In the genomic region with DNA sequence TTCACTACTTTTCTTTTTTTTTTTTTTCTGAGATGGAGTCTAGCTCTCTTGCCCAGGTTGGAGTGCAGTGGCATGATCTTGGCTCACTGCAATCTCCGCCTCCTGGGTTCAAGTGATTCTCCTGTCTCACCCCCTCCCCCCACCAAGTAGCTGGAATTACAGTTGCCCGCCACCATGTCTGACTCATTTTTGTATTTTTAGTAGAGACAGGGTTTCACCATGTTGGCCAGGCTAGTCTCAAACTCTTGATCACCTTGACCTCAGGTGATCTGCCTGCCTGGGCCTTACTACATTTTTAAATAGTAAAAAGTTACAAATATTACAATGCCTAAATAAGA, we compare ENCODE assay signal across 6 cellular contexts. TPM values are rescaled to one million over a fixed set of nuclear protein-coding genes. Genes with fewer than 3 reads are reported as not detected.
DNase-seq lines count a peak whose midpoint lies in the region; ATAC-seq, FAIRE-seq and TF ChIP-seq lines count a peak whose summit lies in the region.
"Not testable (repeated sequence)": the region's sequence is repeated elsewhere in the genome, so short reads cannot be mapped to it uniquely, and the experiment has no call there.

No MANE protein-coding gene starts in this region.

- not testable (repeated sequence) for H3K79me2 ChIP-seq in DND-41 (ENCODE audit: insufficient read depth, low read length); astrocyte (ENCODE audit: insufficient read depth, low read length); osteoblast (ENCODE audit: insufficient read depth, low read length)

- not testable (repeated sequence) for H4K8ac ChIP-seq in mesenchymal stem cell (ENCODE audit: low read length)

- H2BK5ac ChIP-seq in mesenchymal stem cell (ENCODE audit: low read depth, low read length, poor library complexity, severe bottlenecking) = not testable (repeated sequence)

- not testable (repeated sequence) for ATAC-seq in DND-41 (ENCODE audit: insufficient read depth, low read depth)

- not testable (repeated sequence) for H3K4me2 ChIP-seq in DND-41 (ENCODE audit: insufficient read depth, low read length); mesenchymal stem cell (ENCODE audit: low read length, poor library complexity, severe bottlenecking)
- peak overlapping the region; percentile 45 for H3K4me2 ChIP-seq in astrocyte (ENCODE audit: low read length)
- peak overlapping the region; percentile 34 for H3K4me2 ChIP-seq in osteoblast (ENCODE audit: insufficient read depth, low read length)

- DNase-seq in DND-41 = peak; percentile 13
- peak; percentile 49 to 64 for DNase-seq in Kasumi-1 (lab: John Stamatoyannopoulos, UW)
- DNase-seq in M059J (ENCODE audit: low read depth) = peak; percentile 28
- DNase-seq in astrocyte (ENCODE audit: low read depth); mesenchymal stem cell; osteoblast (ENCODE audit: insufficient read length, low spot score, missing footprints): not testable (repeated sequence)

- H2BK120ac ChIP-seq in mesenchymal stem cell (ENCODE audit: low read depth, low read length) = not testable (repeated sequence)

- not testable (repeated sequence) for FAIRE-seq in astrocyte (lab: Jason Lieb, UNC)

- not testable (repeated sequence) for H3K9me3 Mint-ChIP-seq in astrocyte (ENCODE audit: unreplicated experiment)

- not testable (repeated sequence) for H3K27me3 ChIP-seq in DND-41 (ENCODE audit: insufficient read depth, low read length, poor library complexity); astrocyte (ENCODE audit: insufficient read depth, low read length); mesenchymal stem cell (ENCODE audit: control insufficient read depth in 1 of 2, insufficient read depth in 1 of 2, low read length in 2 of 2); osteoblast (ENCODE audit: insufficient read depth, low read length)

- not testable (repeated sequence) for H3K14ac ChIP-seq in mesenchymal stem cell (ENCODE audit: low read length in 2 of 2)

- H3K27me3 Mint-ChIP-seq in astrocyte (ENCODE audit: low read depth, unreplicated experiment) = not testable (repeated sequence)

- not testable (repeated sequence) for H3K9ac ChIP-seq in DND-41 (ENCODE audit: low read depth, low read length); astrocyte (ENCODE audit: low read length); mesenchymal stem cell (ENCODE audit: low read length)

- not testable (repeated sequence) for H2BK15ac ChIP-seq in mesenchymal stem cell (ENCODE audit: low read depth, poor library complexity, severe bottlenecking)

- H3K4me3 ChIP-seq in DND-41 (ENCODE audit: low read depth in 1 of 2, low read length in 2 of 2); astrocyte (ENCODE audit: insufficient read depth, low read depth, low read length); mesenchymal stem cell (ENCODE audit: insufficient read depth in 1 of 2, low read depth in 1 of 2, low read length in 2 of 2); osteoblast (ENCODE audit: insufficient read depth, low read length): not testable (repeated sequence)

- 69% methylated on average over 2 of the region's 2 CpGs for WGBS in mesenchymal stem cell

- not testable (repeated sequence) for H4K20me1 ChIP-seq in DND-41 (ENCODE audit: insufficient read depth, low read length); astrocyte (ENCODE audit: insufficient read depth, low read length); osteoblast (ENCODE audit: insufficient read depth, low read length)

- H3K36me3 ChIP-seq in DND-41 (ENCODE audit: insufficient read depth, low read length); astrocyte (ENCODE audit: insufficient read depth, low read length); mesenchymal stem cell (ENCODE audit: control insufficient read depth in 1 of 2, insufficient read depth in 2 of 2, low read depth in 1 of 2, low read length in 2 of 2); osteoblast (ENCODE audit: insufficient read depth, low read length): not testable (repeated sequence)

- H3K23ac ChIP-seq in mesenchymal stem cell (ENCODE audit: low read length in 2 of 2) = not testable (repeated sequence)

- not testable (repeated sequence) for H4K91ac ChIP-seq in mesenchymal stem cell (ENCODE audit: low read length)

- H3K18ac ChIP-seq in mesenchymal stem cell (ENCODE audit: low read depth in 1 of 2, low read length in 2 of 2) = not testable (repeated sequence)

- H3K36me3 Mint-ChIP-seq in astrocyte (ENCODE audit: low read depth, unreplicated experiment) = not testable (repeated sequence)

- not testable (repeated sequence) for H3K4me3 Mint-ChIP-seq in astrocyte (ENCODE audit: unreplicated experiment)

- not testable (repeated sequence) for H2BK12ac ChIP-seq in mesenchymal stem cell (ENCODE audit: low read length in 2 of 2)

- H2AK5ac ChIP-seq in mesenchymal stem cell (ENCODE audit: low read length, severe bottlenecking) = not testable (repeated sequence)

- H2AFZ ChIP-seq in DND-41 (ENCODE audit: low read depth, low read length); astrocyte (ENCODE audit: low read depth, low read length); mesenchymal stem cell (ENCODE audit: low read depth, low read length); osteoblast (ENCODE audit: low read length): not testable (repeated sequence)

- H3K27ac Mint-ChIP-seq in astrocyte (ENCODE audit: unreplicated experiment) = peak overlapping the region; percentile 36

- H3K4me1 ChIP-seq in DND-41 (ENCODE audit: insufficient read depth, low read length) = peaks cover 19% of the 10 kb centered on the region
- H3K4me1 ChIP-seq in astrocyte (ENCODE audit: insufficient read depth, low read length); mesenchymal stem cell (ENCODE audit: control insufficient read depth, insufficient read depth, low read depth, low read length): not testable (repeated sequence)
- H3K4me1 ChIP-seq in osteoblast (ENCODE audit: insufficient read depth, low read length) = peaks cover 18% of the 10 kb centered on the region

- TF ChIP-seq CTCF in DND-41 (IDR thresholded peaks at IDR 0.05; ENCODE audit: borderline replicate concordance, extremely low read depth, low read length, poor library complexity, severe bottlenecking); astrocyte (IDR thresholded peaks at IDR 0.05; ENCODE audit: insufficient read depth, low read depth, low read length); osteoblast (IDR thresholded peaks at IDR 0.05; ENCODE audit: extremely low read depth, low read depth, low read length): not testable (repeated sequence)

- H3K27ac ChIP-seq in DND-41 (ENCODE audit: low read length); astrocyte (ENCODE audit: low read depth, low read length); osteoblast (ENCODE audit: low read depth, low read length): not testable (repeated sequence)
- peak overlapping the region; percentile 37 for H3K27ac ChIP-seq in mesenchymal stem cell (ENCODE audit: low read length, poor library complexity, severe bottlenecking)

- H3K9me3 ChIP-seq in DND-41 (ENCODE audit: insufficient read depth, low read length, severe bottlenecking); astrocyte (ENCODE audit: insufficient read depth, low read depth, low read length); mesenchymal stem cell (ENCODE audit: control insufficient read depth, low read length); osteoblast (ENCODE audit: low read depth, low read length): not testable (repeated sequence)

- H3K4ac ChIP-seq in mesenchymal stem cell (ENCODE audit: low read depth in 1 of 2, low read length in 2 of 2) = not testable (repeated sequence)

- H3K79me1 ChIP-seq in mesenchymal stem cell (replicated peaks; ENCODE audit: low read length, poor library complexity, severe bottlenecking) = not testable (repeated sequence)

- peaks cover 11% of the 10 kb centered on the region for H3K4me1 Mint-ChIP-seq in astrocyte (ENCODE audit: low read depth, unreplicated experiment)

RNA-seq across cellular contexts. Expression of gene ARGLU1, which starts 32.8 kb away (rescaled TPM):
- total RNA-seq in M059J (2014; rRNA removed; shearing (Covaris generic)) = 7.0 and 15.2 TPM in 2 replicates
- total RNA-seq in astrocyte (52.3 and 56.9 TPM in 2 replicates), osteoblast (42.0 and 51.0 TPM in 2 replicates)
- polyA plus RNA-seq in mesenchymal stem cell (2013, experiment 1 of 2) = 69.3 TPM
- 65.2 TPM for polyA plus RNA-seq in mesenchymal stem cell (2013, experiment 2 of 2)
